Comparison of ENCODE assay signal across 21 cellular contexts in the genomic region with DNA sequence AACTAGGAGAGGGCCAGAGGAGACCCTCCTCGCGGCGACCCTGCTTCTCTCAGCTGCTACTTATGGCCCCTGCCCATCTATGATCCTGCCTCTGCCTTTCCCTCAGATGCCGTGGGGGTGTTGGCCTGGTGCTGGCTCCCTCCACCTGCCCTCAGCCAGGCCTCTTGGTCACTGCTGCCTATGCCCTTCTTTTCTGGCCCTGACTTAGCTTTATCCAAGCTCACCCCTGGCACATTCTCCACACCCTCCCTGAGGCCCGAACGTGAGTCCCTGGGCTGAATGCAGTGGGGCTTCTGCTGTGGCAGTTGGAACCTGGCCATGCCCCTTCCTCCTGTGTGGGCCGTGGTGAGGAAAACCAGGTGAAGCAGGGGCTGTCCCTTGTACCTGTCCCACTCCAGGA. TPM values are rescaled to one million over a fixed set of nuclear protein-coding genes. Genes with fewer than 3 reads are reported as not detected.
A peak's percentile ranks its signal among the peaks of the same experiment; 100 is the strongest.
DNase-seq lines count a peak whose midpoint lies in the region; ATAC-seq lines count a peak whose summit lies in the region.
"Had no signal": no experiment of that assay in that cellular context is flagged by ENCODE, and none has a peak within 500 bp of the region (broad histone marks: within the 10 kb centered on the region; RNA-seq: fewer than 3 reads in every experiment).

No MANE protein-coding gene starts in this region.

- H3K27me3 ChIP-seq in right cardiac atrium (ENCODE audit: control insufficient read depth, insufficient read depth) = no peaks in the 10 kb centered on the region
- H3K27me3 ChIP-seq: body of pancreas had no signal

- WGBS in right cardiac atrium = 79% methylated on average over 7 of the region's 7 CpGs

- peak overlapping the region; percentile 85 for H3K27ac ChIP-seq in right cardiac atrium (ENCODE audit: low read length)
- H3K27ac ChIP-seq: body of pancreas, GM23248, KMS-11 had no signal

- peak overlapping the region; percentile 21 for H3K27ac Mint-ChIP-seq in activated T-helper 1 cell treated with anti-CD3 and anti-CD28 coated beads, Interleukin-12 subunit alpha, Interleukin-12 subunit beta, Interleukin-2, Interleukin-4 antibody, amounts not matched to agents 30 ng/mL and 10 ng/mL and 1 ng/mL, durations not matched to agents 14 hours and 24 hours and 36 hours
- H3K27ac Mint-ChIP-seq in naive thymus-derived CD8-positive, alpha-beta T cell = peak overlapping the region; percentile 66 to 97 (median 88)

- H3K4me3 Mint-ChIP-seq in activated T-helper 1 cell treated with anti-CD3 and anti-CD28 coated beads, Interleukin-12 subunit alpha, Interleukin-12 subunit beta, Interleukin-2, Interleukin-4 antibody, amounts not matched to agents 30 ng/mL and 10 ng/mL and 1 ng/mL, durations not matched to agents 14 hours and 24 hours and 36 hours = no peak overlapping the region
- peak overlapping the region in 3 of 10 donors; percentile 32 to 66 (median 49) for H3K4me3 Mint-ChIP-seq in naive thymus-derived CD8-positive, alpha-beta T cell
- H3K4me3 Mint-ChIP-seq: activated naive CD8-positive, alpha-beta T cell treated with anti-CD3 and anti-CD28 coated beads, Interleukin-2, amount 10 ng/mL, durations not matched to agents 7 days and 5 days; neural crest cell had no signal

- no peaks in the 10 kb centered on the region for H3K9me3 ChIP-seq in right cardiac atrium (ENCODE audit: control insufficient read depth, low read length)
- H3K9me3 ChIP-seq: body of pancreas had no signal

- peaks cover 3% of the 10 kb centered on the region for H3K36me3 Mint-ChIP-seq in activated T-helper 1 cell treated with anti-CD3 and anti-CD28 coated beads, Interleukin-12 subunit alpha, Interleukin-12 subunit beta, Interleukin-2, Interleukin-4 antibody, amounts not matched to agents 30 ng/mL and 10 ng/mL and 1 ng/mL, durations not matched to agents 14 hours and 24 hours and 36 hours (ENCODE audit: low read depth)
- peaks cover 0 to 49% (median 0%) of the 10 kb centered on the region in 3 donors for H3K36me3 Mint-ChIP-seq in naive thymus-derived CD8-positive, alpha-beta T cell

- no peaks in the 10 kb centered on the region for H3K9me3 Mint-ChIP-seq in activated T-helper 1 cell treated with anti-CD3 and anti-CD28 coated beads, Interleukin-12 subunit alpha, Interleukin-12 subunit beta, Interleukin-2, Interleukin-4 antibody, amounts not matched to agents 30 ng/mL and 10 ng/mL and 1 ng/mL, durations not matched to agents 14 hours and 24 hours and 36 hours
- H3K9me3 Mint-ChIP-seq in naive thymus-derived CD8-positive, alpha-beta T cell = no peaks in the 10 kb centered on the region
- H3K9me3 Mint-ChIP-seq: activated naive CD8-positive, alpha-beta T cell treated with anti-CD3 and anti-CD28 coated beads, Interleukin-2, amount 10 ng/mL, durations not matched to agents 7 days and 5 days; neural crest cell had no signal

- H3K4me1 ChIP-seq in right cardiac atrium (ENCODE audit: control insufficient read depth, insufficient read depth, low read length) = peaks cover 28% of the 10 kb centered on the region

- ATAC-seq in right cardiac atrium = no peak
- ATAC-seq in Right ventricle myocardium inferior = no peak
- no peak for ATAC-seq in naive thymus-derived CD8-positive, alpha-beta T cell
- no peak for ATAC-seq in HG02884 (IDR thresholded peaks at IDR 0.05; ENCODE audit: unreplicated experiment)
- ATAC-seq: body of pancreas, left colon had no signal

- POLR2A ChIA-PET in naive thymus-derived CD8-positive, alpha-beta T cell (lab: Charles Lee) = interaction anchor here (9.5 to 13.8 kb wide), 2 partner anchors 7 to 21 kb away, joined by 142 to 540 read pairs; no protein-coding TSS in a partner anchor

- H3K27me3 Mint-ChIP-seq in activated T-helper 1 cell treated with anti-CD3 and anti-CD28 coated beads, Interleukin-12 subunit alpha, Interleukin-12 subunit beta, Interleukin-2, Interleukin-4 antibody, amounts not matched to agents 30 ng/mL and 10 ng/mL and 1 ng/mL, durations not matched to agents 14 hours and 24 hours and 36 hours (ENCODE audit: insufficient read depth) = no peaks in the 10 kb centered on the region
- H3K27me3 Mint-ChIP-seq in naive thymus-derived CD8-positive, alpha-beta T cell = no peaks in the 10 kb centered on the region
- H3K27me3 Mint-ChIP-seq: activated naive CD8-positive, alpha-beta T cell treated with anti-CD3 and anti-CD28 coated beads, Interleukin-2, amount 10 ng/mL, durations not matched to agents 7 days and 5 days had no signal

- intact Hi-C loops in right cardiac atrium (cut with DNase I) = loop anchor here in 1 of 4 donors (10.0 kb wide), 1 partner anchor 157 kb away; the partner anchor contains the start of gene GSTT4
- intact Hi-C loops in Right ventricle myocardium inferior (cut with DNase I) = loop anchor here (2.0 kb wide), 1 partner anchor 17 kb away; no protein-coding TSS in a partner anchor
- intact Hi-C loops in activated T-helper 1 cell treated with anti-CD3 and anti-CD28 coated beads, Interleukin-12 subunit alpha, Interleukin-12 subunit beta, Interleukin-2, Interleukin-4 antibody, amounts not matched to agents 30 ng/mL and 10 ng/mL and 1 ng/mL, durations not matched to agents 14 hours and 24 hours and 36 hours (cut with micrococcal nuclease) = no loop called here

- H3K4me1 Mint-ChIP-seq in activated T-helper 1 cell treated with anti-CD3 and anti-CD28 coated beads, Interleukin-12 subunit alpha, Interleukin-12 subunit beta, Interleukin-2, Interleukin-4 antibody, amounts not matched to agents 30 ng/mL and 10 ng/mL and 1 ng/mL, durations not matched to agents 14 hours and 24 hours and 36 hours (ENCODE audit: low read depth) = peaks cover 26% of the 10 kb centered on the region
- H3K4me1 Mint-ChIP-seq in naive thymus-derived CD8-positive, alpha-beta T cell = peaks cover 25 to 91% (median 65%) of the 10 kb centered on the region in 4 donors

- no peak for DNase-seq in right cardiac atrium
- no peak for DNase-seq in Right ventricle myocardium inferior (ENCODE audit: missing footprints)
- no peak for DNase-seq in activated T-helper 1 cell treated with anti-CD3 and anti-CD28 coated beads, Interleukin-12 subunit alpha, Interleukin-12 subunit beta, Interleukin-2, Interleukin-4 antibody, amounts not matched to agents 30 ng/mL and 10 ng/mL and 1 ng/mL, durations not matched to agents 14 hours and 24 hours and 36 hours (ENCODE audit: low spot score)
- DNase-seq in naive thymus-derived CD8-positive, alpha-beta T cell = no peak
- DNase-seq in ureter (ENCODE audit: low spot score) = no peak
- no peak for DNase-seq in hepatic stellate cell (ENCODE audit: low spot score)
- no peak for DNase-seq in NCI-H187 (lab: John Stamatoyannopoulos, UW)
- DNase-seq: activated CD4-positive, alpha-beta T cell treated with anti-CD3 and anti-CD28 coated beads, Interleukin-2, amount 50 U/mL, for 1 hour; activated naive CD8-positive, alpha-beta T cell treated with anti-CD3 and anti-CD28 coated beads, Interleukin-2, amount 10 ng/mL, durations not matched to agents 7 days and 5 days; EL; foreskin melanocyte; GM23248; left colon; midbrain; NCI-H510A treated with DMSO at 0.1 percent for 48 hours; SHP77; T-helper 1 cell had no signal

- H3K4me3 ChIP-seq in right cardiac atrium (ENCODE audit: low read length) = no peak overlapping the region
- H3K4me3 ChIP-seq: body of pancreas, GM23248 had no signal

RNA-seq across cellular contexts. Expression of gene SUSD2, which starts 19.8 kb away (rescaled TPM):
- total RNA-seq in right cardiac atrium (1 to 10 TPM; 6.2 to 7.4 (median 7.3) TPM), Right ventricle myocardium inferior (2.8 TPM), ureter (8.3 TPM)
- 6.7 TPM for polyA plus RNA-seq in right cardiac atrium
- total RNA-seq in activated T-helper 1 cell treated with anti-CD3 and anti-CD28 coated beads, Interleukin-12 subunit alpha, Interleukin-12 subunit beta, Interleukin-2, Interleukin-4 antibody, amounts not matched to agents 30 ng/mL and 10 ng/mL and 1 ng/mL, durations not matched to agents 14 hours and 24 hours and 36 hours = 0.73 and 0.83 TPM in 2 replicates
- total RNA-seq in naive thymus-derived CD8-positive, alpha-beta T cell = 1 to 10 TPM; 1.7 to 1.9 TPM
- under 1 TPM in 2 of 3 donors, not detected in 1; 0.07 TPM for polyA plus RNA-seq in naive thymus-derived CD8-positive, alpha-beta T cell
- total RNA-seq: GM23248 had no signal
